Comparison of ENCODE assay signal across 2 cellular contexts in the genomic region with DNA sequence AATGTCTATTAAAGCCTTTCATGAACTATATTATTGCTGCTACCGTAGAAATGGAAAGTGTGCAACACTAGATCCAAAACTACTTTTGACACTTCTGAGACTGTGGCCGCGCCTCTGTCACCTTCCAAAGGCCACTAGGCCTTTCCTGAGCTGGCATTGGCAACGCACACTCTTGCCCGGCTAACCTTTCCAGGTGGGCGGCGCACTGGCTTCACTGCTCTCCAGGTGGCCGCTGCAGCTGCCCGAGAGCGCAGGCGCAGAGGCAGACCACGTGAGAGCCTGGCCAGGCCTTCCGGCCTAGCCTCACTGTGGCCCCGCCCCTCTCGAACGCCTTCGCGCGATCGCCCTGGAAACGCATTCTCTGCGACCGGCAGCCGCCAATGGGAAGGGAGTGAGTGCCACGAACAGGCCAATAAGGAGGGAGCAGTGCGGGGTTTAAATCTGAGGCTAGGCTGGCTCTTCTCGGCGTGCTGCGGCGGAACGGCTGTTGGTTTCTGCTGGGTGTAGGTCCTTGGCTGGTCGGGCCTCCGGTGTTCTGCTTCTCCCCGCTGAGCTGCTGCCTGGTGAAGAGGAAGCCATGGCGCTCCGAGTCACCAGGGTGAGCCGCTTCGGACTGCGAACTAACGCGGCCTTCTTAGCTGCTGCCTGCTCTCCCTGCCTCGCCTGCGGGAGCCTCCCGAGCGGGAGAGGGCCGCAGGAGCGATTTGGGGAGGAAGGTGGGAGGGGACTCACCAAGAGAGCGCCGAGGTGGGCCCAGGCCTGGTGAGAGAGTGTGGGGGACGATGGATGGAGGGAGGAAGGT.
A peak's percentile ranks its signal among the peaks of the same experiment; 100 is the strongest.
TF ChIP-seq lines count a peak whose summit lies in the region.

Gene CCNB1 (plus strand): TSS at position 465 of the 802 bp plus-strand sequence. CDS start 113 bp downstream, at position 578.

TF ChIP-seq in IMR-90, 13 proteins besides CTCF, POLR2A, EP300 and RAD21:
- TF ChIP-seq SMC3 (IDR thresholded peaks at IDR 0.05; ENCODE audit: low read depth, low read length) (no peak), CEBPB (IDR thresholded peaks at IDR 0.05; ENCODE audit: low read depth, low read length) (no peak), NFE2L2 (IDR thresholded peaks at IDR 0.05; ENCODE audit: low read depth, low read length) (no peak), BHLHE40 (IDR thresholded peaks at IDR 0.05; ENCODE audit: low read depth, low read length) (no peak), CHD1 (IDR thresholded peaks at IDR 0.05; ENCODE audit: low read depth, low read length) (no peak), MAFK (IDR thresholded peaks at IDR 0.05; ENCODE audit: low read depth, low read length) (no peak), RFX5 (IDR thresholded peaks at IDR 0.05; ENCODE audit: low read depth, low read length) (peak; percentile 82), ELK1 (IDR thresholded peaks at IDR 0.05; ENCODE audit: borderline replicate concordance, low read depth, low read length) (no peak), MAZ (IDR thresholded peaks at IDR 0.05; ENCODE audit: borderline replicate concordance, low read depth, low read length) (peak; percentile 81; the same call in 1 of the 2 replicates), MXI1 (IDR thresholded peaks at IDR 0.05; ENCODE audit: borderline replicate concordance, low read depth, low read length) (peak; percentile 100), RCOR1 (IDR thresholded peaks at IDR 0.05; ENCODE audit: insufficient replicate concordance, low read length) (no peak), FOS (IDR thresholded peaks at IDR 0.05; ENCODE audit: low read depth, low read length) (peak; percentile 43; the same call in 1 of the 2 replicates)
- TF ChIP-seq, protein P1, sequence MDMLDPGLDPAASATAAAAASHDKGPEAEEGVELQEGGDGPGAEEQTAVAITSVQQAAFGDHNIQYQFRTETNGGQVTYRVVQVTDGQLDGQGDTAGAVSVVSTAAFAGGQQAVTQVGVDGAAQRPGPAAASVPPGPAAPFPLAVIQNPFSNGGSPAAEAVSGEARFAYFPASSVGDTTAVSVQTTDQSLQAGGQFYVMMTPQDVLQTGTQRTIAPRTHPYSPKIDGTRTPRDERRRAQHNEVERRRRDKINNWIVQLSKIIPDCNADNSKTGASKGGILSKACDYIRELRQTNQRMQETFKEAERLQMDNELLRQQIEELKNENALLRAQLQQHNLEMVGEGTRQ (IDR thresholded peaks at IDR 0.05; ENCODE audit: low read depth, low read length), result peak; percentile 91

TF ChIP-seq in endothelial cell of umbilical vein, 7 proteins besides CTCF, POLR2A, EP300 and RAD21:
- TF ChIP-seq POLR2AphosphoS5 (IDR thresholded peaks at IDR 0.05; ENCODE audit: insufficient read depth, low read depth, low read length) (peak; percentile 52), GATA2 (IDR thresholded peaks at IDR 0.05; ENCODE audit: insufficient read depth, insufficient read length, low read depth, low read length) (no peak), MAX (IDR thresholded peaks at IDR 0.05; ENCODE audit: insufficient read depth, insufficient read length) (peak; percentile 74)
